1 cellular context compared by ENCODE assay signal in genomic region chr20:2872304-2873009, GRCh38.
TF ChIP-seq lines count a peak whose summit lies in the region.

No MANE protein-coding gene starts in this region.

TF ChIP-seq in GM12878, 131 proteins besides CTCF, POLR2A, EP300 and RAD21:
- TF ChIP-seq ESRRA (IDR thresholded peaks at IDR 0.05; ENCODE audit: low read length) (0 out of 2 replicates have a peak, but pooled peaks have one; percentile 11), SMC3 (IDR thresholded peaks at IDR 0.05; ENCODE audit: borderline replicate concordance, low read length) (peak; percentile 30; the same call in 1 of the 2 replicates), MAX (IDR thresholded peaks at IDR 0.05; ENCODE audit: low read depth, low read length) (0 out of 2 replicates have a peak, but pooled peaks have one; percentile 23), HDAC6 (IDR thresholded peaks at IDR 0.05; ENCODE audit: unreplicated experiment) (peak; percentile 62), CUX1 (IDR thresholded peaks at IDR 0.05; ENCODE audit: insufficient replicate concordance, low read depth, low read length) (no peak), TCF12 (IDR thresholded peaks at IDR 0.05; ENCODE audit: low read depth, low read length) (0 out of 2 replicates have a peak, but pooled peaks have one; percentile 16), BRCA1 (IDR thresholded peaks at IDR 0.05; ENCODE audit: low read depth, low read length) (no peak), BACH1 (IDR thresholded peaks at IDR 0.05; ENCODE audit: borderline replicate concordance) (peak; percentile 41; the same call in 1 of the 2 replicates), EED (IDR thresholded peaks at IDR 0.05; ENCODE audit: low read depth) (0 out of 2 replicates have a peak, but pooled peaks have one; percentile 9), SMARCA5 (IDR thresholded peaks at IDR 0.05) (peak; percentile 46), EGR1 (IDR thresholded peaks at IDR 0.05; ENCODE audit: borderline replicate concordance in 1 of 2, low read depth in 2 of 2, low read length in 2 of 2) (peak in 1 of 2 experiments; percentile 38; a peak in 1 of 3 replicates), POU2F2 (IDR thresholded peaks at IDR 0.05; ENCODE audit: borderline replicate concordance, low read depth, low read length) (peak; percentile 56; the same call in 1 of the 3 replicates), SIN3A (IDR thresholded peaks at IDR 0.05; ENCODE audit: low read depth, low read length) (0 out of 2 replicates have a peak, but pooled peaks have one; percentile 28), YY1 (IDR thresholded peaks at IDR 0.05; ENCODE audit: low read depth, low read length) (peak; percentile 33; the same call in 1 of the 2 replicates), RUNX3 (IDR thresholded peaks at IDR 0.05; ENCODE audit: low read length) (peak; percentile 40), MEF2B (IDR thresholded peaks at IDR 0.05; ENCODE audit: partially characterized antibody, poor library complexity, severe bottlenecking) (no peak), IKZF2 (IDR thresholded peaks at IDR 0.05) (no peak), NKRF (conservative IDR thresholded peaks at IDR 0.05) (0 out of 2 replicates have a peak, but pooled peaks have one; percentile 13), HCFC1 (IDR thresholded peaks at IDR 0.05; ENCODE audit: low read length) (peak; percentile 4; the same call in 1 of the 2 replicates), BHLHE40 (IDR thresholded peaks at IDR 0.05; ENCODE audit: borderline replicate concordance in 1 of 2, low read depth in 2 of 2, low read length in 1 of 2) (peak in 1 of 2 experiments; percentile 38; a peak in 1 of 4 replicates), NBN (IDR thresholded peaks at IDR 0.05) (0 out of 2 replicates have a peak, but pooled peaks have one; percentile 53), MTA3 (IDR thresholded peaks at IDR 0.05; ENCODE audit: borderline replicate concordance, low read length) (0 out of 2 replicates have a peak, but pooled peaks have one; percentile 42)
- TF ChIP-seq, protein P1, sequence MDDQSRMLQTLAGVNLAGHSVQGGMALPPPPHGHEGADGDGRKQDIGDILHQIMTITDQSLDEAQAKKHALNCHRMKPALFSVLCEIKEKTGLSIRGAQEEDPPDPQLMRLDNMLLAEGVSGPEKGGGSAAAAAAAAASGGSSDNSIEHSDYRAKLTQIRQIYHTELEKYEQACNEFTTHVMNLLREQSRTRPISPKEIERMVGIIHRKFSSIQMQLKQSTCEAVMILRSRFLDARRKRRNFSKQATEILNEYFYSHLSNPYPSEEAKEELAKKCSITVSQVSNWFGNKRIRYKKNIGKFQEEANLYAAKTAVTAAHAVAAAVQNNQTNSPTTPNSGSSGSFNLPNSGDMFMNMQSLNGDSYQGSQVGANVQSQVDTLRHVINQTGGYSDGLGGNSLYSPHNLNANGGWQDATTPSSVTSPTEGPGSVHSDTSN (IDR thresholded peaks at IDR 0.05; ENCODE audit: insufficient replicate concordance, low read depth, low read length) = no peak
